Comparison of ENCODE assay signal across 1 cellular context in genomic region chr16:71961066-71962039, GRCh38.
TF ChIP-seq lines count a peak whose summit lies in the region.

No MANE protein-coding gene starts in this region.

TF ChIP-seq in HepG2, 621 proteins besides CTCF, POLR2A, EP300 and RAD21 (continued from another document and continues in another):
- TF ChIP-seq AFF4 (CRISPR knock-in tag; IDR thresholded peaks at IDR 0.05) = no peak
- TF ChIP-seq MIXL1 (CRISPR knock-in tag; IDR thresholded peaks at IDR 0.05) = peak; percentile 60; the same call in 1 of the 2 replicates
- TF ChIP-seq ARNTL (CRISPR knock-in tag; IDR thresholded peaks at IDR 0.05) = 0 out of 2 replicates have a peak, but pooled peaks have one; percentile 12
- no peak for TF ChIP-seq MAFG (CRISPR knock-in tag; IDR thresholded peaks at IDR 0.05)
- no peak for TF ChIP-seq ZNF768 (CRISPR knock-in tag; IDR thresholded peaks at IDR 0.05)
- no peak; the same call in 1 of the 2 replicates for TF ChIP-seq FOXC1 (CRISPR knock-in tag; IDR thresholded peaks at IDR 0.05; ENCODE audit: borderline replicate concordance)
- TF ChIP-seq SNAPC5 (CRISPR knock-in tag; IDR thresholded peaks at IDR 0.05; ENCODE audit: borderline replicate concordance) = no peak
- TF ChIP-seq ZNF775 (CRISPR knock-in tag; IDR thresholded peaks at IDR 0.05; ENCODE audit: borderline replicate concordance) = no peak
- peak; percentile 67 to 82; a peak in 3 of 4 replicates for TF ChIP-seq HMGXB4 (CRISPR knock-in tag; IDR thresholded peaks at IDR 0.05; ENCODE audit: borderline replicate concordance in 1 of 2, low read depth in 1 of 2)
- no peak for TF ChIP-seq EZH2 (conservative IDR thresholded peaks at IDR 0.05; ENCODE audit: low read depth, low read length)
- TF ChIP-seq FIP1L1 (IDR thresholded peaks at IDR 0.05; ENCODE audit: borderline replicate concordance, insufficient read depth, low read depth, low read length) = no peak
- no peak for TF ChIP-seq MXD4 (CRISPR knock-in tag; IDR thresholded peaks at IDR 0.05)
- no peak for TF ChIP-seq PAWR (CRISPR knock-in tag; IDR thresholded peaks at IDR 0.05; ENCODE audit: borderline replicate concordance)
- no peak for TF ChIP-seq RBM39 (IDR thresholded peaks at IDR 0.05; ENCODE audit: low read depth, low read length, poor library complexity, severe bottlenecking)
- peak; percentile 66; the same call in 1 of the 2 replicates for TF ChIP-seq FOXO1 (CRISPR knock-in tag; IDR thresholded peaks at IDR 0.05)
- 0 out of 2 replicates have a peak, but pooled peaks have one; percentile 40 for TF ChIP-seq ZNF224 (CRISPR knock-in tag; IDR thresholded peaks at IDR 0.05)
- TF ChIP-seq GZF1 (CRISPR knock-in tag; IDR thresholded peaks at IDR 0.05) = no peak
- no peak for TF ChIP-seq TFDP1 (CRISPR knock-in tag; IDR thresholded peaks at IDR 0.05; ENCODE audit: borderline replicate concordance)
- TF ChIP-seq ZNF75D (CRISPR knock-in tag; IDR thresholded peaks at IDR 0.05; ENCODE audit: borderline replicate concordance) = no peak
- no peak for TF ChIP-seq USF2 (IDR thresholded peaks at IDR 0.05; ENCODE audit: low read depth, low read length)
- no peak for TF ChIP-seq USF2 (CRISPR knock-in tag; IDR thresholded peaks at IDR 0.05; ENCODE audit: borderline replicate concordance)
- 0 out of 2 replicates have a peak, but pooled peaks have one; percentile 18 for TF ChIP-seq ZNF644 (CRISPR knock-in tag; IDR thresholded peaks at IDR 0.05; ENCODE audit: low read depth)
- 0 out of 2 replicates have a peak, but pooled peaks have one; percentile 10 for TF ChIP-seq JUN (CRISPR knock-in tag; IDR thresholded peaks at IDR 0.05)
- TF ChIP-seq ZNF350 (CRISPR knock-in tag; IDR thresholded peaks at IDR 0.05; ENCODE audit: borderline replicate concordance, low read depth) = no peak
- no peak for TF ChIP-seq ZNF333 (CRISPR knock-in tag; IDR thresholded peaks at IDR 0.05; ENCODE audit: borderline replicate concordance)
- no peak for TF ChIP-seq ZFY (CRISPR knock-in tag; IDR thresholded peaks at IDR 0.05)
- TF ChIP-seq BORCS8-MEF2B (CRISPR knock-in tag; IDR thresholded peaks at IDR 0.05) = peak; percentile 53; the same call in 1 of the 2 replicates
- TF ChIP-seq MXD1 (CRISPR knock-in tag; IDR thresholded peaks at IDR 0.05) = no peak
- TF ChIP-seq MATR3 (CRISPR knock-in tag; IDR thresholded peaks at IDR 0.05) = no peak
- TF ChIP-seq THRA (CRISPR knock-in tag; IDR thresholded peaks at IDR 0.05; ENCODE audit: borderline replicate concordance) = no peak
- no peak for TF ChIP-seq KLF13 (CRISPR knock-in tag; IDR thresholded peaks at IDR 0.05)
- TF ChIP-seq SMAD1 (CRISPR knock-in tag; IDR thresholded peaks at IDR 0.05; ENCODE audit: borderline replicate concordance, low read depth) = no peak
- TF ChIP-seq ZNF34 (CRISPR knock-in tag; IDR thresholded peaks at IDR 0.05; ENCODE audit: borderline replicate concordance) = no peak
- TF ChIP-seq GMEB2 (CRISPR knock-in tag; IDR thresholded peaks at IDR 0.05; ENCODE audit: low read depth) = no peak
- TF ChIP-seq ZNF264 (CRISPR knock-in tag; IDR thresholded peaks at IDR 0.05) = no peak
- TF ChIP-seq ZNF451 (CRISPR knock-in tag; IDR thresholded peaks at IDR 0.05) = no peak
- no peak for TF ChIP-seq HDAC6 (IDR thresholded peaks at IDR 0.05; ENCODE audit: low read depth, low read length)
- 0 out of 2 replicates have a peak, but pooled peaks have one; percentile 28 for TF ChIP-seq KMT2A (CRISPR knock-in tag; IDR thresholded peaks at IDR 0.05)
- no peak for TF ChIP-seq ZSCAN12 (CRISPR knock-in tag; IDR thresholded peaks at IDR 0.05)
- no peak for TF ChIP-seq ZNF253 (CRISPR knock-in tag; IDR thresholded peaks at IDR 0.05; ENCODE audit: borderline replicate concordance)
- peak; percentile 53 for TF ChIP-seq ZNF574 (CRISPR knock-in tag; IDR thresholded peaks at IDR 0.05)
- TF ChIP-seq ZBTB7A (CRISPR knock-in tag; IDR thresholded peaks at IDR 0.05) = no peak
- TF ChIP-seq KLF15 (CRISPR knock-in tag; IDR thresholded peaks at IDR 0.05; ENCODE audit: borderline replicate concordance) = no peak
- no peak for TF ChIP-seq KMT2B (CRISPR knock-in tag; IDR thresholded peaks at IDR 0.05)
- TF ChIP-seq RNF219 (CRISPR knock-in tag; IDR thresholded peaks at IDR 0.05) = no peak
- no peak for TF ChIP-seq ZFP82 (CRISPR knock-in tag; IDR thresholded peaks at IDR 0.05; ENCODE audit: borderline replicate concordance)
- peak; percentile 61; the same call in 1 of the 2 replicates for TF ChIP-seq ZMYM3 (CRISPR knock-in tag; IDR thresholded peaks at IDR 0.05)
- TF ChIP-seq DMAP1 (CRISPR knock-in tag; IDR thresholded peaks at IDR 0.05) = no peak
- 0 out of 2 replicates have a peak, but pooled peaks have one; percentile 44 for TF ChIP-seq ZNF292 (CRISPR knock-in tag; IDR thresholded peaks at IDR 0.05; ENCODE audit: borderline replicate concordance, low read depth)
- TF ChIP-seq MBD4 (IDR thresholded peaks at IDR 0.05; ENCODE audit: borderline replicate concordance, low read length) = no peak
- TF ChIP-seq CCDC6 (CRISPR knock-in tag; IDR thresholded peaks at IDR 0.05) = peak; percentile 29; the same call in 1 of the 2 replicates
